ENCODE assay signal across 16 cellular contexts in the genomic region with DNA sequence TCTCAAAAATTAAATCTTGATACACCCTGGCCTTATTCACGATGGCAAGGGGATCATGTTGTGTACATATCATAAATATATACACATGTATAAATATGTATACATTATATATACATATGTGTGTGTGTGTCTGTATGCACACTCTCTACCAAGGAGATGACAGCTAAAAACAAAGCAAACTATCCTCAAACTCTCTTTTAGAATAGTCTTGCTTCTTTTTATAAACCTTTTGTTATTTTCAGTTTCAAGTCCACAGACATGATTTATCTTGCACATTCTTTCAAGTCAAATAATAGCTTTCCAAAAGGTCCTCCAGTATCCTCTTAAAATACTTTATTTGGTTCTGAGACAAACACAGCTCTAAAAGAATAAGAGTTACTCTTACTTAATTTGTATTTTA. TPM values are rescaled to one million over a fixed set of nuclear protein-coding genes. Genes with fewer than 3 reads are reported as not detected.
DNase-seq lines count a peak whose midpoint lies in the region; ATAC-seq and TF ChIP-seq lines count a peak whose summit lies in the region.
"Had no signal": no experiment of that assay in that cellular context is flagged by ENCODE, and none has a peak within 500 bp of the region (broad histone marks: within the 10 kb centered on the region; RNA-seq: fewer than 3 reads in every experiment).

No MANE protein-coding gene starts in this region.

- intact Hi-C loops in A673 (cut with micrococcal nuclease; ENCODE audit: unreplicated experiment) = no loop called here
- intact Hi-C loops in psoas muscle (cut with DNase I) = no loop called here

- ATAC-seq in HG02610 (IDR thresholded peaks at IDR 0.05; ENCODE audit: unreplicated experiment) = peak; percentile 27
- ATAC-seq in RWPE2 (ENCODE audit: low read depth) = no peak
- ATAC-seq in psoas muscle = no peak
- no peak for ATAC-seq in GM21360 (IDR thresholded peaks at IDR 0.05; ENCODE audit: unreplicated experiment)
- no peak for ATAC-seq in GM18505 (IDR thresholded peaks at IDR 0.05; ENCODE audit: unreplicated experiment)

- H3K4me3 ChIP-seq in A673 (ENCODE audit: low read depth, low read length, poor library complexity, severe bottlenecking) (peak overlapping the region; percentile 11), RWPE2 (ENCODE audit: severe bottlenecking) (no peak overlapping the region), psoas muscle (no peak overlapping the region)

- BruUV-seq in A673 (replicated peaks; lab: Mats Ljungman, UMichigan) = no TSS peak

- TF ChIP-seq POLR2A in GM18505 (IDR thresholded peaks at IDR 0.05; ENCODE audit: borderline replicate concordance, extremely low read depth, insufficient read depth, insufficient read length) = no peak

- DNase-seq in A673 (ENCODE audit: low spot score) = no peak
- DNase-seq in RWPE2 (ENCODE audit: low spot score) = no peak
- no peak for DNase-seq in psoas muscle
- DNase-seq in DMS53 treated with DMSO at 0.1 percent for 48 hours (lab: John Stamatoyannopoulos, UW; ENCODE audit: unreplicated experiment) = no peak
- DNase-seq in medulla oblongata (ENCODE audit: extremely low spot score) = no peak
- DNase-seq: 8988T, C1 segment of cervical spinal cord, COR-L47, DMS153, Kasumi-1, NCI-H1436, NCI-H2081, NCI-H524 had no signal

- H3K27me3 ChIP-seq in A673 (replicated peaks; ENCODE audit: insufficient read depth, low read depth, low read length, poor library complexity) (no peaks in the 10 kb centered on the region), RWPE2 (ENCODE audit: insufficient read depth, poor library complexity, severe bottlenecking) (no peaks in the 10 kb centered on the region), psoas muscle (ENCODE audit: insufficient read depth in 3 of 3, low read length in 2 of 3) (no peaks in the 10 kb centered on the region)

- POLR2A ChIA-PET in A673 (lab: Charles Lee; ENCODE audit: low non-redundant PET) = no interaction called here

- no peak for TF ChIP-seq CTCF in A673 (conservative IDR thresholded peaks at IDR 0.05; ENCODE audit: low read depth, low read length)
- TF ChIP-seq CTCF in RWPE2 (IDR thresholded peaks at IDR 0.05; ENCODE audit: poor library complexity, severe bottlenecking) = no peak
- TF ChIP-seq CTCF in psoas muscle (IDR thresholded peaks at IDR 0.05) = no peak

- peaks cover 59% of the 10 kb centered on the region for H3K4me1 ChIP-seq in A673 (ENCODE audit: insufficient read depth, low read length, poor library complexity, severe bottlenecking)
- peaks cover 29% of the 10 kb centered on the region for H3K4me1 ChIP-seq in RWPE2 (ENCODE audit: insufficient read depth, poor library complexity, severe bottlenecking)
- peaks cover 46% of the 10 kb centered on the region for H3K4me1 ChIP-seq in psoas muscle

- no peaks in the 10 kb centered on the region for H3K9me3 ChIP-seq in A673 (ENCODE audit: low read depth, low read length, poor library complexity, severe bottlenecking)
- H3K9me3 ChIP-seq in RWPE2 (ENCODE audit: severe bottlenecking) = no peaks in the 10 kb centered on the region
- no peaks in the 10 kb centered on the region for H3K9me3 ChIP-seq in psoas muscle

- 57 to 75% (median 63%) methylated on average over 1 of the region's 1 CpG for WGBS in psoas muscle, 3 donors

- CTCF ChIA-PET in A673 (lab: Charles Lee) = interaction anchor here (0.6 kb wide), 1 partner anchor 42 kb away, joined by 9 read pairs; no protein-coding TSS in a partner anchor

- no peaks in the 10 kb centered on the region for H3K36me3 ChIP-seq in A673 (ENCODE audit: insufficient read depth, low read length, poor library complexity, severe bottlenecking)
- H3K36me3 ChIP-seq in RWPE2 (ENCODE audit: low read depth) = peaks cover 3% of the 10 kb centered on the region; the same call in 1 of the 2 replicates
- H3K36me3 ChIP-seq in psoas muscle (ENCODE audit: insufficient read depth in 1 of 2, low read depth in 1 of 2) = peaks cover 0 to 18% of the 10 kb centered on the region in 2 donors

- peak overlapping the region; percentile 84 for H3K27ac ChIP-seq in A673 (ENCODE audit: low read depth, low read length, poor library complexity, severe bottlenecking)
- H3K27ac ChIP-seq in RWPE2 (ENCODE audit: poor library complexity, severe bottlenecking) = peak overlapping the region; percentile 16
- peak overlapping the region; percentile 1 for H3K27ac ChIP-seq in psoas muscle

RNA-seq across cellular contexts. Expression of a gene that starts 8.4 kb away (rescaled TPM):
- total RNA-seq in A673 (2021) = 59.3 TPM in 2 replicates
- 100 to 1,000 TPM in 1 of 4 donors, 10 to 100 TPM in 3; 51.5 to 121 (median 65.5) TPM for total RNA-seq in psoas muscle
- 10 to 100 TPM; 25.6 to 36.9 (median 26.1) TPM for polyA plus RNA-seq in psoas muscle

Comparison
In these comparisons a context has a peak if more than half of its experiments do, and no peak if none do; other contexts are left out.
1. H3K27ac ChIP-seq: peak in every context shown above with its lines; median percentile 84 in A673; 16 in RWPE2; 1 in psoas muscle.